ENCODE assay signal across 16 cellular contexts in the genomic region with DNA sequence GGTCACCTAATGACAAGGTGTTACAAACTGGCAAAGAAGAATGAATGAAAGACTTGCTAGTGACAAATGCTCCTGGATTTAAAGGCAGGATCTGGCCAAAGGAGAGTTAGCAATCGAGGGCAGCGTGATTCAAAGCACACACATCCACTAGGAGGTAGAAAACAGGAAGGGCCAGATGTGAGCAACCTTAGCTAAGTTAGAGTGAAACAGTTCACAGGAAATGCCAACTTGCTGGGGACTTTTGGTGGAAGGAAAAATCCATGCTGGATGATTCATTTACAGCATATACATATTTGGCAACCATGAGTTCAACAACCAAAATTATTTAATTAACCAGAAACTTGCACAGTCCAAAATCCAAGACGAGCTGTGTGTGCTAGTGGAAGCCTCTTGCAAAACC.
DNase-seq lines count a peak whose midpoint lies in the region; ATAC-seq, FAIRE-seq and TF ChIP-seq lines count a peak whose summit lies in the region.
"Had no signal": no experiment of that assay in that cellular context is flagged by ENCODE, and none has a peak within 500 bp of the region (broad histone marks: within the 10 kb centered on the region; RNA-seq: fewer than 3 reads in every experiment).

No MANE protein-coding gene starts in this region.

- no peak overlapping the region for H2AK9ac ChIP-seq in IMR-90 (replicated peaks; ENCODE audit: low read depth, low read length, poor library complexity)

- no peaks in the 10 kb centered on the region for H3K9me1 ChIP-seq in IMR-90 (ENCODE audit: insufficient read depth, low read length)
- no peaks in the 10 kb centered on the region for H3K9me1 ChIP-seq in K562 (ENCODE audit: control insufficient read depth, insufficient read depth, low read length)

- peaks cover 3% of the 10 kb centered on the region for H3K4me1 Mint-ChIP-seq in activated naive CD8-positive, alpha-beta T cell treated with anti-CD3 and anti-CD28 coated beads for 36 hours
- H3K4me1 Mint-ChIP-seq: activated naive CD8-positive, alpha-beta T cell treated with anti-CD3 and anti-CD28 coated beads, Interleukin-2, amount 50 U/mL, for 24 hours; endodermal cell had no signal

- H2BK15ac ChIP-seq in IMR-90 (ENCODE audit: low read depth, low read length) = no peak overlapping the region

- H3K4me3 ChIP-seq in IMR-90 (ENCODE audit: insufficient read depth, low read depth, low read length) (no peak overlapping the region), K562 (no peak overlapping the region)
- H3K4me3 ChIP-seq: tibial nerve had no signal

- H3K4me2 ChIP-seq in IMR-90 (ENCODE audit: low read depth, low read length) (no peak overlapping the region), K562 (ENCODE audit: insufficient read depth, low read length) (no peak overlapping the region)

- in situ Hi-C loops in IMR-90 (cut with MboI; ENCODE audit: low sequenced_read_pairs) (no loop called here), K562 (cut with MboI) (no loop called here)

- no peak overlapping the region for H2BK120ac ChIP-seq in IMR-90 (ENCODE audit: low read depth, low read length)

- no peak overlapping the region for H3K4ac ChIP-seq in IMR-90 (ENCODE audit: low read depth, low read length)

- H3K9ac ChIP-seq in IMR-90 (ENCODE audit: low read depth, low read length) (no peak overlapping the region), K562 (ENCODE audit: insufficient read depth in 1 of 2, low read depth in 2 of 2, low read length in 2 of 2) (no peak overlapping the region)

- no peak overlapping the region for H2BK5ac ChIP-seq in IMR-90 (ENCODE audit: low read depth, low read length, poor library complexity, severe bottlenecking)

- no peak overlapping the region for H3K4me3 Mint-ChIP-seq in activated naive CD8-positive, alpha-beta T cell treated with anti-CD3 and anti-CD28 coated beads for 36 hours
- H3K4me3 Mint-ChIP-seq: activated naive CD8-positive, alpha-beta T cell treated with anti-CD3 and anti-CD28 coated beads, Interleukin-2, amount 50 U/mL, for 24 hours; endodermal cell had no signal

- POLR2A ChIA-PET in IMR-90 (lab: Charles Lee; ENCODE audit: unreplicated experiment) = no interaction called here
- POLR2A ChIA-PET in K562 (lab: Yijun Ruan, JAX) = no interaction called here

- TF ChIP-seq POLR2A in IMR-90 (IDR thresholded peaks at IDR 0.05; ENCODE audit: low read depth, low read length) = no peak
- TF ChIP-seq POLR2A in K562 (conservative IDR thresholded peaks at IDR 0.05) = no peak

- no peaks in the 10 kb centered on the region for H4K20me1 ChIP-seq in IMR-90 (ENCODE audit: insufficient read depth, low read length)
- H4K20me1 ChIP-seq in K562 (replicated peaks; ENCODE audit: control insufficient read depth, insufficient read depth, low read length) = no peaks in the 10 kb centered on the region

- H3K79me2 ChIP-seq in K562 (ENCODE audit: control insufficient read depth, insufficient read depth, low read length) = no peaks in the 10 kb centered on the region

- no peak overlapping the region for H3K18ac ChIP-seq in IMR-90 (ENCODE audit: low read depth, low read length)

- no CpG with 5 or more reads among the region's 3 CpGs for WGBS in IMR-90 (ENCODE audit: extremely low coverage in 2 of 2, insufficient read length in 1 of 2), 2 experiments
- WGBS in K562 (ENCODE audit: insufficient coverage, low coverage, missing lambda C conversion rate) = 65% methylated on average over 3 of the region's 3 CpGs

- intact Hi-C loops in IMR-90 (cut with micrococcal nuclease) = no loop called here
- intact Hi-C loops in K562 (cut with micrococcal nuclease) = no loop called here

- H3K27ac Mint-ChIP-seq in activated naive CD8-positive, alpha-beta T cell treated with anti-CD3 and anti-CD28 coated beads for 36 hours = no peak overlapping the region
- H3K27ac Mint-ChIP-seq: activated naive CD8-positive, alpha-beta T cell treated with anti-CD3 and anti-CD28 coated beads, Interleukin-2, amount 50 U/mL, for 24 hours; endodermal cell had no signal

- H3K9me3 Mint-ChIP-seq in activated naive CD8-positive, alpha-beta T cell treated with anti-CD3 and anti-CD28 coated beads for 36 hours = no peaks in the 10 kb centered on the region
- H3K9me3 Mint-ChIP-seq: activated naive CD8-positive, alpha-beta T cell treated with anti-CD3 and anti-CD28 coated beads, Interleukin-2, amount 50 U/mL, for 24 hours; endodermal cell had no signal

- H3K27ac ChIP-seq in IMR-90 (ENCODE audit: insufficient read depth, low read length) (no peak overlapping the region), K562 (ENCODE audit: extremely low read depth, low read depth, low read length) (no peak overlapping the region)
- H3K27ac ChIP-seq: tibial nerve had no signal

- no peaks in the 10 kb centered on the region for H3K4me1 ChIP-seq in IMR-90 (ENCODE audit: control insufficient read depth, insufficient read depth, low read length)
- H3K4me1 ChIP-seq in K562 (replicated peaks in 1 of 2; ENCODE audit: control insufficient read depth in 2 of 2, insufficient read depth in 2 of 2, low read length in 2 of 2) = peaks cover 0 to 2% of the 10 kb centered on the region in 2 experiments; a peak in 3 of 5 replicates
- H3K4me1 ChIP-seq: BE2C, tibial nerve had no signal

- H3K14ac ChIP-seq in IMR-90 (replicated peaks; ENCODE audit: low read depth, low read length) = no peak overlapping the region; the same call in 1 of the 2 replicates

- TF ChIP-seq RAD21 in IMR-90 (IDR thresholded peaks at IDR 0.05; ENCODE audit: low read length) = no peak
- TF ChIP-seq RAD21 in K562 (CRISPR knock-in tag; conservative IDR thresholded peaks at IDR 0.05 in 1 of 2, IDR thresholded peaks at IDR 0.05 in 1 of 2) = no peak

- TF ChIP-seq EP300 in K562 (IDR thresholded peaks at IDR 0.05; ENCODE audit: low read length) = no peak

- no peaks in the 10 kb centered on the region; the same call in 1 of the 2 replicates for H3K9me3 ChIP-seq in IMR-90 (ENCODE audit: control insufficient read depth, insufficient read depth, low read length)
- H3K9me3 ChIP-seq in K562 (replicated peaks; ENCODE audit: control insufficient read depth, insufficient read depth, low read depth, low read length) = no peaks in the 10 kb centered on the region
- H3K9me3 ChIP-seq: BE2C, tibial nerve had no signal

- ATAC-seq in IMR-90 (ENCODE audit: low read depth) (no peak), K562 (no peak), HG03432 (IDR thresholded peaks at IDR 0.05; ENCODE audit: unreplicated experiment) (no peak), HG02678 (IDR thresholded peaks at IDR 0.05; ENCODE audit: unreplicated experiment) (no peak)
- ATAC-seq: activated naive CD8-positive, alpha-beta T cell treated with anti-CD3 and anti-CD28 coated beads, Interleukin-2, amount 50 U/mL, for 24 hours; sciatic nerve had no signal

- H3K27me3 ChIP-seq in IMR-90 (ENCODE audit: control insufficient read depth, insufficient read depth, low read length) = peaks cover 7% of the 10 kb centered on the region
- H3K27me3 ChIP-seq in K562 (ENCODE audit: control insufficient read depth in 2 of 2, insufficient read depth in 2 of 2, low read length in 2 of 2) = no peaks in the 10 kb centered on the region
- H3K27me3 ChIP-seq: BE2C, tibial nerve had no signal

- no peak overlapping the region for H2BK20ac ChIP-seq in IMR-90 (ENCODE audit: low read depth, low read length)

- H2AFZ ChIP-seq in IMR-90 (replicated peaks; ENCODE audit: low read length, poor library complexity) (no peak overlapping the region), K562 (ENCODE audit: low read depth, low read length) (0 out of 2 replicates have a peak overlapping the region, but pooled peaks have one; percentile 15)

- H3K56ac ChIP-seq in IMR-90 (ENCODE audit: extremely low read depth, insufficient read depth, low read length) = no peak overlapping the region

- no TSS peak for BruUV-seq in IMR-90 (replicated peaks; lab: Mats Ljungman, UMichigan)
- no TSS peak for BruUV-seq in K562 (replicated peaks; lab: Mats Ljungman, UMichigan)

- H4K5ac ChIP-seq in IMR-90 (ENCODE audit: low read depth, low read length) = no peak overlapping the region

- H4K8ac ChIP-seq in IMR-90 (ENCODE audit: low read depth in 2 of 2, low read length in 2 of 2) = no peak overlapping the region

- no peaks in the 10 kb centered on the region for H3K79me1 ChIP-seq in IMR-90 (ENCODE audit: low read depth in 1 of 2, low read length in 2 of 2)

- dilution Hi-C loops in IMR-90 (cut with HindIII; ENCODE audit: low sequenced_read_pairs, unreplicated experiment) = no loop called here

- DNase-seq in AG08396 (ENCODE audit: low spot score) = peak; percentile 17
- DNase-seq in IMR-90 = peak; percentile 55
- no peak for DNase-seq in K562 (ENCODE audit: extremely low read depth in 1 of 4, low spot score in 3 of 4)
- peak; percentile 37 for DNase-seq in glomerular visceral epithelial cell (ENCODE audit: extremely low spot score)
- DNase-seq in activated naive CD8-positive, alpha-beta T cell treated with anti-CD3 and anti-CD28 coated beads for 36 hours = no peak
- DNase-seq in HK-2 (ENCODE audit: unreplicated experiment) = no peak
- DNase-seq: activated naive CD8-positive, alpha-beta T cell treated with anti-CD3 and anti-CD28 coated beads, Interleukin-2, amount 50 U/mL, for 24 hours; BE2C; endodermal cell; GDM1; NCI-H2081 treated with DMSO at 0.1 percent for 48 hours had no signal

- CTCF ChIA-PET in IMR-90 (lab: Yijun Ruan, JAX) = no interaction called here
- CTCF ChIA-PET in K562 (lab: Yijun Ruan, JAX; ENCODE audit: low intra/inter-chr PET ratio) = no interaction called here

- no peak overlapping the region for H4K91ac ChIP-seq in IMR-90 (ENCODE audit: insufficient read depth, low read depth, low read length)

- no peak overlapping the region for H2AK5ac ChIP-seq in IMR-90 (ENCODE audit: low read depth, low read length)

- H3K36me3 Mint-ChIP-seq in activated naive CD8-positive, alpha-beta T cell treated with anti-CD3 and anti-CD28 coated beads for 36 hours = no peaks in the 10 kb centered on the region

- H3K27me3 Mint-ChIP-seq in activated naive CD8-positive, alpha-beta T cell treated with anti-CD3 and anti-CD28 coated beads for 36 hours = peaks cover 5% of the 10 kb centered on the region

- TF ChIP-seq CTCF in IMR-90 (conservative IDR thresholded peaks at IDR 0.05; ENCODE audit: low read depth, low read length) (no peak), K562 (IDR thresholded peaks at IDR 0.05 in 2 of 3, conservative IDR thresholded peaks at IDR 0.05 in 1 of 3; ENCODE audit: insufficient read depth in 2 of 3, low read depth in 1 of 3, low read length in 3 of 3) (no peak)

- H3K23ac ChIP-seq in IMR-90 (ENCODE audit: low read depth, low read length) = no peak overlapping the region

- H3K36me3 ChIP-seq in IMR-90 (ENCODE audit: control insufficient read depth, insufficient read depth, low read length) (no peaks in the 10 kb centered on the region), K562 (ENCODE audit: control insufficient read depth, insufficient read depth, low read length) (no peaks in the 10 kb centered on the region)
- H3K36me3 ChIP-seq: BE2C, tibial nerve had no signal

- no peak for FAIRE-seq in K562 (lab: Jason Lieb, UNC)
- FAIRE-seq: TTC549 had no signal

TF ChIP-seq in K562, 482 proteins besides CTCF, POLR2A, EP300 and RAD21:
- TF ChIP-seq SPI1 (IDR thresholded peaks at IDR 0.05; ENCODE audit: borderline replicate concordance, low read depth, low read length) = 0 out of 2 replicates have a peak, but pooled peaks have one; percentile 24
- no peak for TF ChIP-seq ZNF668 (CRISPR knock-in tag; IDR thresholded peaks at IDR 0.05)
- no peak for TF ChIP-seq KLF1 (tag; IDR thresholded peaks at IDR 0.05)
- no peak for TF ChIP-seq POLR2H (tag; IDR thresholded peaks at IDR 0.05; ENCODE audit: low read depth)
- no peak for TF ChIP-seq SMAD2 (IDR thresholded peaks at IDR 0.05; ENCODE audit: low read depth, low read length)

Comparison
In these comparisons a context has a peak if more than half of its experiments do, and no peak if none do; other contexts are left out.
1. DNase-seq: peak in AG08396 (single experiment), IMR-90 (single experiment) and glomerular visceral epithelial cell (single experiment); none in K562 (0 of 4), activated naive CD8-positive, alpha-beta T cell treated with anti-CD3 and anti-CD28 coated beads for 36 hours (single experiment) and HK-2 (single experiment).